ENCODE assay signal across 8 cellular contexts in the genomic region with DNA sequence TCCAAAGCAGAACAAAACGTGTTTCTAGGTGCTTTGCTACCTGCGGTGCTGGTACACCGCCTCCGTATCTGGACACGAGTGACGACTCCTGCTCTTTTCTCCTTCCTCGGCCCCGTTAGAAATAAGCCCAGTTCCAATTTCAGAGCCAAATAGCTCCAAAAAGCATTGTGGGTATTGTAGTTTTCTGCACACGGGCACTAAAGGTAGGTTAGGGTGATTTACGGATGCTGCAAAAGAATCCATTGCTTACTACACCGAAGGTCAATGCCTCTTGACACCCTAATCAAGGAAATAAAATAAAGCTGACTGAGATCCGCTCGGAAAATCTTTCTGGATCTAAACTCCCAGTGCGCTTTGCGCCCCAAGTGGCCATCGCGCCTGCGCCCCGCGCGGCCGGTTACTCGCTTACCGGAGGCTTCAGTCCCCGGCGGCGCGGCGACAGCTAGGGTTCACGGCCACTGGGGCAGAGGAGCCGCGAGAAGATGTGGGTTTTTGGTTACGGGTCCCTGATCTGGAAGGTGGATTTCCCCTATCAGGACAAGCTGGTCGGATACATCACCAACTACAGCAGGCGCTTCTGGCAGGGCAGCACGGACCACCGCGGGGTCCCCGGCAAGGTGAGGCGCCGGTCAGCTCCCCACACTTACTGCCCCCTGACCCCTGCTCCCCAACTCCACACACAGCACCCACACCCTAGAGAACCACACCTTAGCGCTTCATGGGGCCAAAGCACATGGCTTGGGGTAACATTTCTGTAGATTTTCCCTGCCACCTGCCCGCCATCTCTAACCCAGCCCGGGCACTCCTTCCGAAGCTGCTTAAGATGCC. TPM values are rescaled to one million over a fixed set of nuclear protein-coding genes. Genes with fewer than 3 reads are reported as not detected.
DNase-seq lines count a peak whose midpoint lies in the region; ATAC-seq and TF ChIP-seq lines count a peak whose summit lies in the region.

A gene (plus strand): TSS at position 400 of the 828 bp plus-strand sequence. CDS start 83 bp downstream, at position 483.

- peak within 1 kb of the TSS; percentile 85 for H3K4me3 ChIP-seq in MM.1S (ENCODE audit: low read length)
- peak within 1 kb of the TSS; percentile 87 for H3K4me3 ChIP-seq in neuron (ENCODE audit: low read length)
- peak within 1 kb of the TSS; percentile 75 to 95 (median 92) for H3K4me3 ChIP-seq in subcutaneous abdominal adipose tissue (ENCODE audit: low read depth in 1 of 5, low read length in 5 of 5)

- no peaks in the 10 kb centered on the region for H3K27me3 ChIP-seq in MM.1S (replicated peaks; ENCODE audit: insufficient read depth, low read length)
- no peaks in the 10 kb centered on the region for H3K27me3 ChIP-seq in foreskin keratinocyte
- H3K27me3 ChIP-seq in neuron (ENCODE audit: insufficient read depth, low read length): no peaks in the 10 kb centered on the region
- no peaks in the 10 kb centered on the region for H3K27me3 ChIP-seq in subcutaneous abdominal adipose tissue (ENCODE audit: control insufficient read depth in 5 of 5, insufficient read depth in 4 of 5, low read length in 5 of 5)

- no peaks in the 10 kb centered on the region for H3K9me2 ChIP-seq in MM.1S (replicated peaks; ENCODE audit: insufficient read depth, low read length)

- H3K36me3 ChIP-seq in MM.1S (replicated peaks; ENCODE audit: insufficient read depth, low read length) (no peaks in the 10 kb centered on the region), neuron (ENCODE audit: insufficient read depth, low read length) (peaks cover 22% of the 10 kb centered on the region), subcutaneous abdominal adipose tissue (ENCODE audit: control insufficient read depth in 5 of 5, insufficient read depth in 5 of 5, low read length in 5 of 5) (peaks cover 7 to 12% (median 10%) of the 10 kb centered on the region in 5 donors)

- peak; percentile 93 for ATAC-seq in foreskin keratinocyte

- peak within 1 kb of the TSS; percentile 72 for H3K27ac ChIP-seq in MM.1S (ENCODE audit: low read length)
- H3K27ac ChIP-seq in foreskin keratinocyte: peak within 1 kb of the TSS; percentile 46
- H3K27ac ChIP-seq in subcutaneous abdominal adipose tissue (ENCODE audit: low read depth, low read length): peak within 1 kb of the TSS; percentile 71

- H4K20me1 ChIP-seq in MM.1S (ENCODE audit: insufficient read depth, low read length): no peaks in the 10 kb centered on the region

- TF ChIP-seq CTCF in MM.1S (IDR thresholded peaks at IDR 0.05; ENCODE audit: low read length): peak; percentile 12; the same call in 1 of the 2 replicates
- TF ChIP-seq CTCF in foreskin keratinocyte (conservative IDR thresholded peaks at IDR 0.05): peak; percentile 22

- H3K79me2 ChIP-seq in MM.1S (ENCODE audit: low read length): peaks cover 54% of the 10 kb centered on the region

- peak within 1 kb of the TSS; percentile 63 for H3K4me2 ChIP-seq in MM.1S (ENCODE audit: low read depth, low read length)

- H3K4me1 ChIP-seq in MM.1S (ENCODE audit: low read length) (peaks cover 21% of the 10 kb centered on the region), foreskin keratinocyte (peaks cover 4% of the 10 kb centered on the region), neuron (ENCODE audit: insufficient read depth, low read length) (peaks cover 11% of the 10 kb centered on the region), subcutaneous abdominal adipose tissue (ENCODE audit: control insufficient read depth in 5 of 5, insufficient read depth in 5 of 5, low read length in 5 of 5) (peaks cover 0 to 17% (median 12%) of the 10 kb centered on the region in 5 donors)

- DNase-seq in GF-D8 (lab: John Stamatoyannopoulos, UW) (peak; percentile 75), HCEC 1CT (peak; percentile 77), MM.1S (peak; percentile 89), SIG-M5 treated with dmso at 0.1 percent for 504 hours (lab: John Stamatoyannopoulos, UW; ENCODE audit: unreplicated experiment) (peak; percentile 86), activated gamma-delta T cell treated with Interleukin-2 at 50 U/mL for 16 hours (peak; percentile 77), foreskin keratinocyte (peak; percentile 62 to 76)

- H3K9me3 ChIP-seq in MM.1S (replicated peaks; ENCODE audit: insufficient read depth, low read length) (no peaks in the 10 kb centered on the region), neuron (ENCODE audit: low read length) (no peaks in the 10 kb centered on the region), subcutaneous abdominal adipose tissue (ENCODE audit: control insufficient read depth in 5 of 5, low read length in 5 of 5) (no peaks in the 10 kb centered on the region)

- H2AFZ ChIP-seq in MM.1S (ENCODE audit: low read length) (peak within 1 kb of the TSS; percentile 83), neuron (ENCODE audit: low read depth, low read length) (peak within 1 kb of the TSS; percentile 68)

- no peaks in the 10 kb centered on the region; the same call in none of the 2 replicates for H3F3A ChIP-seq in MM.1S (ENCODE audit: insufficient read depth, low read length)

- H3K9ac ChIP-seq in MM.1S (ENCODE audit: low read length) (peak within 1 kb of the TSS; percentile 77), subcutaneous abdominal adipose tissue (ENCODE audit: low read length in 5 of 5) (peak within 1 kb of the TSS; percentile 76 to 95 (median 85))

RNA-seq across cellular contexts. Expression of the gene that starts here (rescaled TPM):
- 14.3 TPM in 2 replicates for total RNA-seq in foreskin keratinocyte
- polyA plus RNA-seq in foreskin keratinocyte: 11.1 and 13.8 TPM in 2 replicates

Comparison
In these comparisons a context has a peak if more than half of its experiments do, and no peak if none do; other contexts are left out.
1. Peak in every context shown above with its lines: DNase-seq, ATAC-seq, H3K4me3 ChIP-seq and H3K27ac ChIP-seq.